9 cellular contexts compared by ENCODE assay signal in the genomic region with DNA sequence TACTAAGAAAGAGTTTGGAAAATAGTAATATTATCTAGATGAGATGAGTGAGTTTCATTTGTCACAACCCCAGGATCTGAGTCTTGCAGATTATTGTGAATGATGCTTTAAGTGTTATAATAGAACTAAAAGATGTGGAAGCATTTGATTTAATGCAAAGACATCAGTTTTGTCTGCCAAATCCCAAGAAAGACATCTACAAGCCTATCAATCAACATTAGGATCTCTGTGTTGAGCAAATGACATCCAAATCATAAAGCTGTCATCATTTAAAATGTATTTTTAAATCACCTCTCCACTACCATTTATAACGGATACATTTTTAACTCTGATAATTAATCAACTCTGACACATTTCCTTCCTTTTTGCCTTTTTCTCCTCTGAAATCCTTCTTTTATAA.
"Had no signal": no experiment of that assay in that cellular context is flagged by ENCODE, and none has a peak within 500 bp of the region (broad histone marks: within the 10 kb centered on the region; RNA-seq: fewer than 3 reads in every experiment).

No MANE protein-coding gene starts in this region.

- H3K36me3 ChIP-seq: HAP-1 had no signal

- H3K4me3 ChIP-seq: GM23248, HAP-1, K562 had no signal

- H3K9me3 ChIP-seq: HAP-1 had no signal

- FAIRE-seq: HTR-8/SVneo, K562 had no signal

- H2AFZ ChIP-seq: GM23248 had no signal

- H3K9ac ChIP-seq: GM23248 had no signal

- DNase-seq: GM23248, GOT3, H7, IMR-90, KG1 had no signal

- H3K27ac ChIP-seq: GM23248 had no signal

- H3K4me1 ChIP-seq: HAP-1 had no signal

- ATAC-seq: HCT116, K562 had no signal
